In genomic region chr9:32644698-32645097, GRCh38 we compare ENCODE assay signal across 10 cellular contexts. TPM values are rescaled to one million over a fixed set of nuclear protein-coding genes. Genes with fewer than 3 reads are reported as not detected.
DNase-seq lines count a peak whose midpoint lies in the region; ATAC-seq and FAIRE-seq lines count a peak whose summit lies in the region.
"Had no signal": no experiment of that assay in that cellular context is flagged by ENCODE, and none has a peak within 500 bp of the region (broad histone marks: within the 10 kb centered on the region; RNA-seq: fewer than 3 reads in every experiment).

No MANE protein-coding gene starts in this region.

- H3K27ac Mint-ChIP-seq in activated CD4-positive, alpha-beta T cell treated with anti-CD3 and anti-CD28 coated beads for 36 hours = no peak overlapping the region
- no peak overlapping the region for H3K27ac Mint-ChIP-seq in naive thymus-derived CD8-positive, alpha-beta T cell
- H3K27ac Mint-ChIP-seq: immature natural killer cell had no signal

- peaks cover 26% of the 10 kb centered on the region for H3K27me3 Mint-ChIP-seq in activated CD4-positive, alpha-beta T cell treated with anti-CD3 and anti-CD28 coated beads for 36 hours
- peaks cover 19 to 55% (median 41%) of the 10 kb centered on the region in 5 donors for H3K27me3 Mint-ChIP-seq in naive thymus-derived CD8-positive, alpha-beta T cell

- no peak for FAIRE-seq in RCC 7860 (lab: Jason Lieb, UNC)

- peaks cover 2% of the 10 kb centered on the region for H3K9me3 Mint-ChIP-seq in activated CD4-positive, alpha-beta T cell treated with anti-CD3 and anti-CD28 coated beads for 36 hours (ENCODE audit: low read depth)
- H3K9me3 Mint-ChIP-seq in naive thymus-derived CD8-positive, alpha-beta T cell = peaks cover 0 to 10% (median 5%) of the 10 kb centered on the region in 9 donors

- no peak overlapping the region for H3K4me3 Mint-ChIP-seq in activated CD4-positive, alpha-beta T cell treated with anti-CD3 and anti-CD28 coated beads for 36 hours
- no peak overlapping the region for H3K4me3 Mint-ChIP-seq in naive thymus-derived CD8-positive, alpha-beta T cell
- H3K4me3 Mint-ChIP-seq: immature natural killer cell had no signal

- ATAC-seq in esophagus mucosa = peak; percentile 56
- no peak for ATAC-seq in activated CD4-positive, alpha-beta T cell treated with anti-CD3 and anti-CD28 coated beads for 36 hours
- no peak for ATAC-seq in naive thymus-derived CD8-positive, alpha-beta T cell

- DNase-seq in GM03348 (ENCODE audit: low spot score) (peak; percentile 67), RCC 7860 (ENCODE audit: low spot score) (peak; percentile 88), skeletal muscle cell (ENCODE audit: low read depth) (peak; percentile 50), NK-92 (lab: John Stamatoyannopoulos, UW; ENCODE audit: unreplicated experiment) (no peak)
- DNase-seq in activated CD4-positive, alpha-beta T cell treated with anti-CD3 and anti-CD28 coated beads for 36 hours = no peak
- no peak for DNase-seq in naive thymus-derived CD8-positive, alpha-beta T cell
- DNase-seq: immature natural killer cell; stimulated activated CD4-positive, alpha-beta T cell treated with anti-CD3 and anti-CD28 coated beads, Interleukin-4, amount 100 ng/mL, for 24 hours had no signal

- POLR2A ChIA-PET in activated CD4-positive, alpha-beta T cell treated with anti-CD3 and anti-CD28 coated beads for 36 hours (lab: Charles Lee) = no interaction called here
- POLR2A ChIA-PET in naive thymus-derived CD8-positive, alpha-beta T cell (lab: Charles Lee) = no interaction called here

- no peaks in the 10 kb centered on the region for H3K36me3 Mint-ChIP-seq in activated CD4-positive, alpha-beta T cell treated with anti-CD3 and anti-CD28 coated beads for 36 hours (ENCODE audit: low read depth)
- H3K36me3 Mint-ChIP-seq in naive thymus-derived CD8-positive, alpha-beta T cell = no peaks in the 10 kb centered on the region
- H3K36me3 Mint-ChIP-seq: immature natural killer cell had no signal

- no peak overlapping the region for H3K4me3 ChIP-seq in skeletal muscle cell (ENCODE audit: low read depth, low read length)
- H3K4me3 ChIP-seq: suprapubic skin had no signal

- CTCF ChIA-PET in activated CD4-positive, alpha-beta T cell treated with anti-CD3 and anti-CD28 coated beads for 36 hours (lab: Charles Lee) = interaction anchor here (0.5 to 0.9 kb wide), 3 partner anchors 9 to 40 kb away, joined by 3 read pairs; no protein-coding TSS in a partner anchor

- intact Hi-C loops in activated CD4-positive, alpha-beta T cell treated with anti-CD3 and anti-CD28 coated beads for 36 hours (cut with DNase I, micrococcal nuclease) = no loop called here

- no peaks in the 10 kb centered on the region for H3K4me1 Mint-ChIP-seq in activated CD4-positive, alpha-beta T cell treated with anti-CD3 and anti-CD28 coated beads for 36 hours
- H3K4me1 Mint-ChIP-seq in naive thymus-derived CD8-positive, alpha-beta T cell = no peaks in the 10 kb centered on the region
- H3K4me1 Mint-ChIP-seq: immature natural killer cell had no signal

RNA-seq across cellular contexts. Expression of gene TAF1L, which starts 9.2 kb away (rescaled TPM):
- total RNA-seq in esophagus mucosa = not detected
- total RNA-seq in activated CD4-positive, alpha-beta T cell treated with anti-CD3 and anti-CD28 coated beads for 36 hours = under 1 TPM in 1 of 2 experiments, not detected in 1; 0.02 TPM
- under 1 TPM; 0.05 to 0.08 TPM for total RNA-seq in naive thymus-derived CD8-positive, alpha-beta T cell
- not detected for polyA plus RNA-seq in naive thymus-derived CD8-positive, alpha-beta T cell
- polyA plus RNA-seq: immature natural killer cell had no signal

Comparison
In these comparisons a context has a peak if more than half of its experiments do, and no peak if none do; other contexts are left out.
1. DNase-seq: peak in GM03348 (single experiment), RCC 7860 (single experiment) and skeletal muscle cell (single experiment); none in activated CD4-positive, alpha-beta T cell treated with anti-CD3 and anti-CD28 coated beads for 36 hours (single experiment), naive thymus-derived CD8-positive, alpha-beta T cell (0 of 10) and NK-92 (single experiment).